In genomic region chr12:27252934-27253333, GRCh38 we compare ENCODE assay signal across 20 cellular contexts. TPM values are rescaled to one million over a fixed set of nuclear protein-coding genes. Genes with fewer than 3 reads are reported as not detected.
A peak's percentile ranks its signal among the peaks of the same experiment; 100 is the strongest.
DNase-seq lines count a peak whose midpoint lies in the region; ATAC-seq and TF ChIP-seq lines count a peak whose summit lies in the region.
"Had no signal": no experiment of that assay in that cellular context is flagged by ENCODE, and none has a peak within 500 bp of the region (broad histone marks: within the 10 kb centered on the region; RNA-seq: fewer than 3 reads in every experiment).

No MANE protein-coding gene starts in this region.

- intact Hi-C loops in left ventricle myocardium inferior (cut with micrococcal nuclease), result no loop called here
- intact Hi-C loops in left cardiac atrium (cut with DNase I), result loop anchor here in 1 of 2 donors (10.0 kb wide), 1 partner anchor 52 kb away; no protein-coding TSS in a partner anchor
- intact Hi-C loops in left colon (cut with DNase I, micrococcal nuclease), result no loop called here

- ATAC-seq in left cardiac atrium (no peak), left colon (peak; percentile 76), HG02938 (IDR thresholded peaks at IDR 0.05; ENCODE audit: unreplicated experiment) (no peak)
- ATAC-seq: HCT116, left lung, upper lobe of right lung had no signal

- POLR2A ChIA-PET in RWPE1 (lab: Yijun Ruan, JAX; ENCODE audit: low non-redundant PET), result no interaction called here

- H3K27me3 ChIP-seq in left ventricle myocardium inferior (ENCODE audit: low read depth), result no peaks in the 10 kb centered on the region
- H3K27me3 ChIP-seq: adrenal gland, left lung, pancreas, upper lobe of right lung had no signal

- no peak for DNase-seq in left ventricle myocardium inferior
- DNase-seq in left cardiac atrium, result no peak
- DNase-seq in NCI-H69 (lab: John Stamatoyannopoulos, UW), result peak; percentile 73
- DNase-seq in left colon, result no peak
- no peak for DNase-seq in GM20000 (ENCODE audit: low spot score)
- no peak for DNase-seq in RWPE1 (ENCODE audit: low spot score)
- no peak for DNase-seq in dedifferentiated amniotic fluid mesenchymal stem cell (ENCODE audit: extremely low spot score)
- DNase-seq: activated CD4-positive, alpha-beta memory T cell treated with anti-CD3 and anti-CD28 coated beads, Interleukin-2, amount 10 ng/mL, durations not matched to agents 7 days and 5 days; adrenal gland; caudate nucleus; DMS79 treated with DMSO at 0.1 percent for 48 hours; left lung; MV-4-11; NCI-H774; pancreas; stimulated activated naive CD4-positive, alpha-beta T cell; upper lobe of right lung had no signal

- TF ChIP-seq CTCF in left ventricle myocardium inferior (IDR thresholded peaks at IDR 0.05; ENCODE audit: borderline replicate concordance) (no peak), GM20000 (IDR thresholded peaks at IDR 0.05; ENCODE audit: extremely low read depth, missing control alignments) (no peak), RWPE1 (conservative IDR thresholded peaks at IDR 0.05; ENCODE audit: low read depth) (no peak)

- no peaks in the 10 kb centered on the region for H3K9me3 ChIP-seq in left ventricle myocardium inferior (replicated peaks)
- H3K9me3 ChIP-seq: adrenal gland, left lung, pancreas, upper lobe of right lung had no signal

- no peak overlapping the region for H3K4me3 ChIP-seq in left ventricle myocardium inferior
- H3K4me3 ChIP-seq: adrenal gland, left lung, pancreas, upper lobe of right lung had no signal

- CTCF ChIA-PET in RWPE1 (lab: Yijun Ruan, JAX), result interaction anchor here (1.0 kb wide), 1 partner anchor 10 kb away, joined by 4 read pairs; no protein-coding TSS in a partner anchor

- H3K36me3 ChIP-seq in left ventricle myocardium inferior, result no peaks in the 10 kb centered on the region
- H3K36me3 ChIP-seq: adrenal gland, left lung, pancreas, upper lobe of right lung had no signal

- H3K27ac ChIP-seq in left ventricle myocardium inferior (replicated peaks) (peak overlapping the region; percentile 32), RWPE1 (no peak overlapping the region)
- H3K27ac ChIP-seq: adrenal gland, C4-2B, left lung, pancreas, upper lobe of right lung had no signal

- peaks cover 69% of the 10 kb centered on the region for H3K4me1 ChIP-seq in left ventricle myocardium inferior

RNA-seq across cellular contexts. Expression of gene STK38L, which starts 8.8 kb away (rescaled TPM):
- total RNA-seq in left ventricle myocardium inferior (75.4 TPM), left cardiac atrium (100 to 1,000 TPM in 1 of 2 donors, 10 to 100 TPM in 1; 70.6 to 135 TPM), left colon (10 to 100 TPM; 34.2 to 67.7 TPM)
